In the genomic region with DNA sequence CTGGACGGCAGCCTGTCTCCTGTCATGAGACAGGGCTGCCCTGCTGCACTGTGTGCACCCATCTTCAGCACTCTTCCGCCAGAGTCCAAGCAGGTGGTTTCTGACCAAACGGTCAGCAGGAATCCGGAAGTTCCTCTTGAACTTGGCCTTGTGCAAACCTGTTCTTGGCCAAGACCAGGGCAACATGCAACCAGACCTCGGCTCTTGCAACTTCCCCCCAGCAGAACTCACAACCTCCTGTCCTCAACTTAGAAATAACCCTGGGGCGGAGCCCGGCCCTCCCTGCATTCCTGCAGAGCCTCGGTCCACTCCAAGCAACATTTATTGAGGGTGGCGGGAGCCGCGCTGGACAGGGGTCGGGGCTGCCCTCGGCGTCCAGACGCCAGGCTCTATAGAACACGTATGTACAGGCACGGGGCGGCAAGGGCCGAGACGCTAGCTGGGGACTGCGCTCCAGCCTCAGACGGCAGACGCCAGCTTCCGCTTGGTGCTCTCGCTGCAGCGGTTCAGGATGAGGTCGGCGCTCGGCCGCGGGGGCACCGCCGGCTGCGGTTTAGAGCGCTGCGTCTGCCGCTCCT, we compare ENCODE assay signal across 1 cellular context.
A peak's percentile ranks its signal among the peaks of the same experiment; 100 is the strongest.
TF ChIP-seq lines count a peak whose summit lies in the region.

No MANE protein-coding gene starts in this region.

TF ChIP-seq in K562, 482 proteins besides CTCF, POLR2A, EP300 and RAD21 (continued from another document):
- TF ChIP-seq, protein P1, sequence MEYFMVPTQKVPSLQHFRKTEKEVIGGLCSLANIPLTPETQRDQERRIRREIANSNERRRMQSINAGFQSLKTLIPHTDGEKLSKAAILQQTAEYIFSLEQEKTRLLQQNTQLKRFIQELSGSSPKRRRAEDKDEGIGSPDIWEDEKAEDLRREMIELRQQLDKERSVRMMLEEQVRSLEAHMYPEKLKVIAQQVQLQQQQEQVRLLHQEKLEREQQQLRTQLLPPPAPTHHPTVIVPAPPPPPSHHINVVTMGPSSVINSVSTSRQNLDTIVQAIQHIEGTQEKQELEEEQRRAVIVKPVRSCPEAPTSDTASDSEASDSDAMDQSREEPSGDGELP (CRISPR knock-in tag; IDR thresholded peaks at IDR 0.05; ENCODE audit: borderline replicate concordance): peak; percentile 19; the same call in 1 of the 2 replicates
- TF ChIP-seq PHF8 (IDR thresholded peaks at IDR 0.05; ENCODE audit: borderline replicate concordance, low read length): peak; percentile 18; the same call in 1 of the 2 replicates
